ENCODE assay signal across 11 cellular contexts in the genomic region with DNA sequence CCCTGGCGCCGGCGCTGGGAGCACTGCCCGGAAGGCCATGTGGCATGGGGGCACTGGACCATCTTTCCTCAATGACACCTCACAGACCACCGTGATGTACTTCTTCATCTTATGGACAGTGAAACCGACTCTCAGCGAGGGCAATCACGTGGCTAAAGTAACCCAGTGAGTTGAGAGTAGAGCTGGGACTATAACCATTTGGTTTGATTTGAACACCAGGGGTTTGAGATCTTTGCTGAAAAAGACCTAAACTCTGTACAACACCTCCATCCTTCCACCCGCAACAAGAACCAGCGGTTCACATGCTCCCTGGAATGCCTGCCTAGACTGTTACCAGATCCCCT. TPM values are rescaled to one million over a fixed set of nuclear protein-coding genes. Genes with fewer than 3 reads are reported as not detected.
DNase-seq lines count a peak whose midpoint lies in the region; ATAC-seq and TF ChIP-seq lines count a peak whose summit lies in the region.
"Had no signal": no experiment of that assay in that cellular context is flagged by ENCODE, and none has a peak within 500 bp of the region (broad histone marks: within the 10 kb centered on the region; RNA-seq: fewer than 3 reads in every experiment).

No MANE protein-coding gene starts in this region.

- DNase-seq in activated CD4-positive, alpha-beta T cell treated with anti-CD3 and anti-CD28 coated beads, Interleukin-2, amount 10 ng/mL, durations not matched to agents 7 days and 5 days = no peak
- no peak for DNase-seq in activated CD4-positive, alpha-beta T cell treated with anti-CD3 and anti-CD28 coated beads, Interleukin-2, amount 50 U/mL, for 1 hour
- DNase-seq in WTC11 (ENCODE audit: low spot score) (no peak), retina (no peak), NCI-H1694 treated with DMSO at 0.1 percent for 48 hours (lab: John Stamatoyannopoulos, UW) (no peak), GM19238 (ENCODE audit: insufficient read length, low spot score) (no peak)
- DNase-seq in stimulated activated naive B cell treated with anti-CD40 and anti-IgM and Interleukin-4, amounts not matched to agents 10 μg/mL and 1 μg/mL and 100 μg/mL, for 72 hours = no peak
- DNase-seq: activated naive CD4-positive, alpha-beta T cell; COR-L47; Peyer's patch had no signal

- H3K4me3 Mint-ChIP-seq in activated CD4-positive, alpha-beta T cell treated with anti-CD3 and anti-CD28 coated beads, Interleukin-2, amount 10 ng/mL, durations not matched to agents 7 days and 5 days = peak overlapping the region; percentile 67
- H3K4me3 Mint-ChIP-seq in WTC11 = peak overlapping the region; percentile 80
- H3K4me3 Mint-ChIP-seq in stimulated activated naive B cell treated with anti-CD40 and anti-IgM and Interleukin-4, amounts not matched to agents 10 μg/mL and 1 μg/mL and 100 μg/mL, for 72 hours = peak overlapping the region; percentile 73 to 78

- no peak overlapping the region for H3K27ac Mint-ChIP-seq in activated CD4-positive, alpha-beta T cell treated with anti-CD3 and anti-CD28 coated beads, Interleukin-2, amount 10 ng/mL, durations not matched to agents 7 days and 5 days
- H3K27ac Mint-ChIP-seq in WTC11 = no peak overlapping the region
- H3K27ac Mint-ChIP-seq in stimulated activated naive B cell treated with anti-CD40 and anti-IgM and Interleukin-4, amounts not matched to agents 10 μg/mL and 1 μg/mL and 100 μg/mL, for 72 hours = no peak overlapping the region

- peaks cover 35% of the 10 kb centered on the region for H3K27me3 Mint-ChIP-seq in activated CD4-positive, alpha-beta T cell treated with anti-CD3 and anti-CD28 coated beads, Interleukin-2, amount 10 ng/mL, durations not matched to agents 7 days and 5 days
- H3K27me3 Mint-ChIP-seq in WTC11 (ENCODE audit: low read depth) = peaks cover 59% of the 10 kb centered on the region
- peaks cover 20 to 50% of the 10 kb centered on the region in 2 donors for H3K27me3 Mint-ChIP-seq in stimulated activated naive B cell treated with anti-CD40 and anti-IgM and Interleukin-4, amounts not matched to agents 10 μg/mL and 1 μg/mL and 100 μg/mL, for 72 hours

- ATAC-seq in WTC11 = no peak
- ATAC-seq in stimulated activated naive B cell treated with anti-CD40 and anti-IgM and Interleukin-4, amounts not matched to agents 10 μg/mL and 1 μg/mL and 100 μg/mL, for 72 hours (replicated peaks) = no peak

- peak overlapping the region; percentile 43 for H3K4me3 ChIP-seq in iPS-11a (ENCODE audit: low read depth, low read length)

- peaks cover 2% of the 10 kb centered on the region for H3K36me3 Mint-ChIP-seq in activated CD4-positive, alpha-beta T cell treated with anti-CD3 and anti-CD28 coated beads, Interleukin-2, amount 10 ng/mL, durations not matched to agents 7 days and 5 days (ENCODE audit: low read depth)
- no peaks in the 10 kb centered on the region for H3K36me3 Mint-ChIP-seq in WTC11
- peaks cover 0 to 4% of the 10 kb centered on the region in 2 donors for H3K36me3 Mint-ChIP-seq in stimulated activated naive B cell treated with anti-CD40 and anti-IgM and Interleukin-4, amounts not matched to agents 10 μg/mL and 1 μg/mL and 100 μg/mL, for 72 hours

- POLR2A ChIA-PET in activated CD4-positive, alpha-beta T cell treated with anti-CD3 and anti-CD28 coated beads, Interleukin-2, amount 10 ng/mL, durations not matched to agents 7 days and 5 days (lab: Charles Lee) = interaction anchor here (0.6 kb wide), 1 partner anchor 155 kb away, joined by 5 read pairs; no protein-coding TSS in a partner anchor
- POLR2A ChIA-PET in WTC11 (lab: Charles Lee) = interaction anchor here (1.6 kb wide), 1 partner anchor 137 kb away, joined by 5 read pairs; no protein-coding TSS in a partner anchor

- H3K9me3 Mint-ChIP-seq in activated CD4-positive, alpha-beta T cell treated with anti-CD3 and anti-CD28 coated beads, Interleukin-2, amount 10 ng/mL, durations not matched to agents 7 days and 5 days = no peaks in the 10 kb centered on the region
- no peaks in the 10 kb centered on the region for H3K9me3 Mint-ChIP-seq in WTC11
- H3K9me3 Mint-ChIP-seq in stimulated activated naive B cell treated with anti-CD40 and anti-IgM and Interleukin-4, amounts not matched to agents 10 μg/mL and 1 μg/mL and 100 μg/mL, for 72 hours = peaks cover 0 to 6% of the 10 kb centered on the region in 2 donors

- TF ChIP-seq CTCF in WTC11 (IDR thresholded peaks at IDR 0.05) = no peak

- peaks cover 22% of the 10 kb centered on the region for H3K4me1 Mint-ChIP-seq in activated CD4-positive, alpha-beta T cell treated with anti-CD3 and anti-CD28 coated beads, Interleukin-2, amount 10 ng/mL, durations not matched to agents 7 days and 5 days
- peaks cover 17% of the 10 kb centered on the region for H3K4me1 Mint-ChIP-seq in WTC11
- H3K4me1 Mint-ChIP-seq in stimulated activated naive B cell treated with anti-CD40 and anti-IgM and Interleukin-4, amounts not matched to agents 10 μg/mL and 1 μg/mL and 100 μg/mL, for 72 hours = peaks cover 9 to 34% of the 10 kb centered on the region in 2 donors

- CTCF ChIA-PET in activated CD4-positive, alpha-beta T cell treated with anti-CD3 and anti-CD28 coated beads, Interleukin-2, amount 10 ng/mL, durations not matched to agents 7 days and 5 days (lab: Charles Lee) = interaction anchor here (1.1 to 1.8 kb wide), 3 partner anchors 23 to 147 kb away, joined by 3 to 4 read pairs (median 4); partner anchors contain the start of gene FAM171A2
- CTCF ChIA-PET in WTC11 (lab: Charles Lee) = interaction anchor here (0.8 to 3.1 kb wide), 13 partner anchors 8 to 242 kb away, joined by 3 to 67 read pairs (median 6); partner anchors contain the start of gene FAM171A2

TF ChIP-seq in WTC11, 78 proteins besides CTCF, POLR2A, EP300 and RAD21:
- TF ChIP-seq CREB1 (CRISPR knock-in tag; IDR thresholded peaks at IDR 0.05) (no peak), USF1 (CRISPR knock-in tag; IDR thresholded peaks at IDR 0.05) (peak; percentile 33; the same call in 1 of the 2 replicates)

RNA-seq across cellular contexts. Expression of gene ITGA2B, which starts 3.3 kb away (rescaled TPM):
- total RNA-seq in activated CD4-positive, alpha-beta T cell treated with anti-CD3 and anti-CD28 coated beads, Interleukin-2, amount 10 ng/mL, durations not matched to agents 7 days and 5 days = under 1 TPM; 0.27 to 0.47 TPM
- 21.5 to 30.3 TPM (median 28.5 TPM) in 3 replicates for total RNA-seq in WTC11 (2021)

RNA-seq across cellular contexts. Expression of gene FAM171A2, which starts 22.5 kb away (rescaled TPM):
- under 1 TPM in 1 of 2 experiments, not detected in 1; 0.08 TPM for total RNA-seq in activated CD4-positive, alpha-beta T cell treated with anti-CD3 and anti-CD28 coated beads, Interleukin-2, amount 10 ng/mL, durations not matched to agents 7 days and 5 days
- 28.2 to 29.9 TPM (median 28.5 TPM) in 3 replicates for total RNA-seq in WTC11 (2021)

RNA-seq across cellular contexts. Expression of gene GRN, which starts 41.1 kb away (rescaled TPM):
- 10 to 100 TPM; 61.1 to 70.5 TPM for total RNA-seq in activated CD4-positive, alpha-beta T cell treated with anti-CD3 and anti-CD28 coated beads, Interleukin-2, amount 10 ng/mL, durations not matched to agents 7 days and 5 days
- total RNA-seq in WTC11 (2021) = 177 to 185 TPM (median 185 TPM) in 3 replicates

Comparison
In these comparisons a context has a peak if more than half of its experiments do, and no peak if none do; other contexts are left out.
1. RNA of gene ITGA2B, which starts 3.3 kb away (total RNA-seq): 21.5 to 30.3 TPM in WTC11; 0.27 to 0.47 TPM in activated CD4-positive, alpha-beta T cell treated with anti-CD3 and anti-CD28 coated beads, Interleukin-2, amount 10 ng/mL, durations not matched to agents 7 days and 5 days; every median in the first group is over 10 times any median in the second.
2. RNA of gene FAM171A2, which starts 22.5 kb away (total RNA-seq): 28.2 to 29.9 TPM in WTC11; 0.08 TPM in activated CD4-positive, alpha-beta T cell treated with anti-CD3 and anti-CD28 coated beads, Interleukin-2, amount 10 ng/mL, durations not matched to agents 7 days and 5 days; every median in the first group is over 10 times any median in the second.
3. Peak in every context shown above with its lines, with median percentiles within 50 percentile points of each other: H3K4me3 Mint-ChIP-seq.